In genomic region chr17:17497065-17497844, GRCh38 we compare ENCODE assay signal across 1 cellular context.
TF ChIP-seq lines count a peak whose summit lies in the region.

No MANE protein-coding gene starts in this region.

TF ChIP-seq in GM12878, 131 proteins besides CTCF, POLR2A, EP300 and RAD21 (continued from another document):
- TF ChIP-seq PAX5 (IDR thresholded peaks at IDR 0.05; ENCODE audit: borderline replicate concordance, low read depth, low read length) = no peak
- TF ChIP-seq JUNB (IDR thresholded peaks at IDR 0.05) = no peak
- no peak for TF ChIP-seq FOXK2 (IDR thresholded peaks at IDR 0.05)
- no peak for TF ChIP-seq CUX1 (IDR thresholded peaks at IDR 0.05; ENCODE audit: insufficient replicate concordance, low read depth, low read length)
- TF ChIP-seq IRF3 (IDR thresholded peaks at IDR 0.05) = no peak
- no peak for TF ChIP-seq SPI1 (IDR thresholded peaks at IDR 0.05; ENCODE audit: borderline replicate concordance, insufficient read depth, low read depth, low read length)
- TF ChIP-seq BCLAF1 (IDR thresholded peaks at IDR 0.05) = no peak
- no peak for TF ChIP-seq MEF2A (IDR thresholded peaks at IDR 0.05; ENCODE audit: insufficient read depth, low read depth, low read length)
- TF ChIP-seq SMAD1 (IDR thresholded peaks at IDR 0.05; ENCODE audit: low read depth, partially characterized antibody) = no peak
- no peak for TF ChIP-seq RCOR1 (conservative IDR thresholded peaks at IDR 0.05; ENCODE audit: low read depth, low read length)
- no peak for TF ChIP-seq REST (IDR thresholded peaks at IDR 0.05; ENCODE audit: low read depth, low read length)
- TF ChIP-seq SREBF1 (IDR thresholded peaks at IDR 0.05; ENCODE audit: low read length) = no peak
- TF ChIP-seq ZNF622 (IDR thresholded peaks at IDR 0.05) = no peak
- no peak for TF ChIP-seq E4F1 (IDR thresholded peaks at IDR 0.05; ENCODE audit: borderline replicate concordance, partially characterized antibody)
- TF ChIP-seq PRDM15 (CRISPR knock-in tag; IDR thresholded peaks at IDR 0.05) = no peak
